10 cellular contexts compared by ENCODE assay signal in genomic region chr16:67216612-67217490, GRCh38. TPM values are rescaled to one million over a fixed set of nuclear protein-coding genes. Genes with fewer than 3 reads are reported as not detected.
A peak's percentile ranks its signal among the peaks of the same experiment; 100 is the strongest.
DNase-seq lines count a peak whose midpoint lies in the region; ATAC-seq, FAIRE-seq and TF ChIP-seq lines count a peak whose summit lies in the region.
"Had no signal": no experiment of that assay in that cellular context is flagged by ENCODE, and none has a peak within 500 bp of the region (broad histone marks: within the 10 kb centered on the region; RNA-seq: fewer than 3 reads in every experiment).

No MANE protein-coding gene starts in this region.

- H3K4me2 ChIP-seq in BLaER1 treated with 17β-estradiol and CSF1 and Interleukin-3, amounts not matched to agents 10 nM and 100 nM: peak overlapping the region; percentile 65 to 91 (median 79)

- H3K27me3 ChIP-seq in BLaER1 treated with 17β-estradiol and CSF1 and Interleukin-3, amounts not matched to agents 10 nM and 100 nM: no peaks in the 10 kb centered on the region
- H3K27me3 ChIP-seq in right lobe of liver: no peaks in the 10 kb centered on the region

- H3K27me3 Mint-ChIP-seq in T-cell: no peaks in the 10 kb centered on the region
- H3K27me3 Mint-ChIP-seq: IgD-negative memory B cell had no signal

- no peak overlapping the region for H3K27ac Mint-ChIP-seq in T-cell
- H3K27ac Mint-ChIP-seq: IgD-negative memory B cell had no signal

- FAIRE-seq in urothelium cell line (lab: Jason Lieb, UNC): no peak
- FAIRE-seq: bronchial epithelial cell had no signal

- H3K4me3 ChIP-seq in BLaER1 treated with 17β-estradiol and CSF1 and Interleukin-3, amounts not matched to agents 10 nM and 100 nM: no peak overlapping the region
- H3K4me3 ChIP-seq in right lobe of liver: no peak overlapping the region

- H3K4me3 Mint-ChIP-seq in T-cell: no peak overlapping the region
- H3K4me3 Mint-ChIP-seq: IgD-negative memory B cell had no signal

- H3K4me1 ChIP-seq in BLaER1 treated with 17β-estradiol and CSF1 and Interleukin-3, amounts not matched to agents 10 nM and 100 nM: peaks cover 38 to 64% (median 50%) of the 10 kb centered on the region in 10 experiments
- peaks cover 0 to 17% (median 8%) of the 10 kb centered on the region in 4 donors for H3K4me1 ChIP-seq in right lobe of liver

- CTCF ChIA-PET in T-cell (lab: Charles Lee): no interaction called here

- intact Hi-C loops in right lobe of liver (cut with DNase I): no loop called here

- H3K9me3 ChIP-seq in BLaER1 treated with 17β-estradiol and CSF1 and Interleukin-3, amounts not matched to agents 10 nM and 100 nM (replicated peaks in 1 of 11): no peaks in the 10 kb centered on the region
- H3K9me3 ChIP-seq in right lobe of liver: no peaks in the 10 kb centered on the region

- peak overlapping the region in 10 of 11 experiments; percentile 2 to 63 (median 51); a peak in 16 of 22 replicates for H3K27ac ChIP-seq in BLaER1 treated with 17β-estradiol and CSF1 and Interleukin-3, amounts not matched to agents 10 nM and 100 nM
- H3K27ac ChIP-seq in right lobe of liver: peak overlapping the region in 1 of 3 donors; percentile 7

- H3K9ac ChIP-seq in BLaER1 treated with 17β-estradiol and CSF1 and Interleukin-3, amounts not matched to agents 10 nM and 100 nM: peak overlapping the region in 6 of 11 experiments; percentile 21 to 55 (median 49); a peak in 10 of 22 replicates

- 65% methylated on average over 16 of the region's 18 CpGs for WGBS in right lobe of liver (ENCODE audit: insufficient coverage, low coverage, low lambda C conversion rate, missing lambda C conversion rate)

- H3K36me3 Mint-ChIP-seq in T-cell: peaks cover 23% of the 10 kb centered on the region
- H3K36me3 Mint-ChIP-seq: IgD-negative memory B cell had no signal

- peak; percentile 78 for DNase-seq in UCSD-AML1 (lab: John Stamatoyannopoulos, UW; ENCODE audit: unreplicated experiment)
- DNase-seq in right lobe of liver: peak in 1 of 3 donors; percentile 67
- no peak for DNase-seq in urothelium cell line (ENCODE audit: low spot score)
- no peak for DNase-seq in NCI-H2227 treated with DMSO at 0.1 percent for 48 hours (lab: John Stamatoyannopoulos, UW)
- no peak for DNase-seq in T-cell
- DNase-seq: foreskin melanocyte, NCI-H446 treated with DMSO at 0.1 percent for 48 hours had no signal

- no peaks in the 10 kb centered on the region for H4K20me1 ChIP-seq in BLaER1 treated with 17β-estradiol and CSF1 and Interleukin-3, amounts not matched to agents 10 nM and 100 nM

- TF ChIP-seq POLR2A in right lobe of liver (IDR thresholded peaks at IDR 0.05): no peak

- H3K36me3 ChIP-seq in BLaER1 treated with 17β-estradiol and CSF1 and Interleukin-3, amounts not matched to agents 10 nM and 100 nM: no peaks in the 10 kb centered on the region
- H3K36me3 ChIP-seq in right lobe of liver: no peaks in the 10 kb centered on the region

- POLR2A ChIA-PET in T-cell (lab: Charles Lee): no interaction called here

- no peak for TF ChIP-seq CTCF in right lobe of liver (IDR thresholded peaks at IDR 0.05)

- peaks cover 2 to 20% (median 2%) of the 10 kb centered on the region in 3 donors for H3K4me1 Mint-ChIP-seq in T-cell

- ATAC-seq in right lobe of liver (peak; percentile 67 to 80 (median 77)), T-cell (replicated peaks in 1 of 4) (no peak)

- no peaks in the 10 kb centered on the region for H3K9me3 Mint-ChIP-seq in T-cell
- H3K9me3 Mint-ChIP-seq: IgD-negative memory B cell had no signal

RNA-seq across cellular contexts. Expression of gene TMEM208, which starts 10.1 kb away (rescaled TPM):
- 10 to 100 TPM; 32.6 to 58.7 (median 40.5) TPM for total RNA-seq in right lobe of liver
- total RNA-seq in T-cell: 10 to 100 TPM; 28.5 to 40.3 (median 34.8) TPM

RNA-seq across cellular contexts. Expression of gene ELMO3, which starts 17.9 kb away (rescaled TPM):
- total RNA-seq in right lobe of liver (1 to 10 TPM; 1.8 to 8.0 (median 4.6) TPM), T-cell (10 to 100 TPM in 1 of 5 donors, 1 to 10 TPM in 4; 3.8 to 11.7 (median 8.8) TPM)

RNA-seq across cellular contexts. Expression of gene E2F4, which starts 24.9 kb away (rescaled TPM):
- 10 to 100 TPM; 14.4 to 36.4 (median 22.4) TPM for total RNA-seq in right lobe of liver
- 10 to 100 TPM; 59.4 to 97.1 (median 83.1) TPM for total RNA-seq in T-cell

RNA-seq across cellular contexts. Expression of gene EXOC3L1, which starts 26.9 kb away (rescaled TPM):
- total RNA-seq in right lobe of liver: 1 to 10 TPM; 1.8 to 4.3 (median 2.5) TPM
- under 1 TPM in 1 of 5 donors, not detected in 4; 0.25 TPM for total RNA-seq in T-cell
- total RNA-seq: bronchial epithelial cell had no signal

RNA-seq across cellular contexts. Expression of gene FHOD1, which starts 30.4 kb away (rescaled TPM):
- total RNA-seq in right lobe of liver (1 to 10 TPM; 2.3 to 9.6 (median 3.5) TPM), T-cell (10 to 100 TPM; 31.0 to 92.5 (median 66.2) TPM)

Comparison
In these comparisons a context has a peak if more than half of its experiments do, and no peak if none do; other contexts are left out.
1. ATAC-seq: peak in right lobe of liver (4 of 4); none in T-cell (0 of 4).